ENCODE assay signal across 23 cellular contexts in the genomic region with DNA sequence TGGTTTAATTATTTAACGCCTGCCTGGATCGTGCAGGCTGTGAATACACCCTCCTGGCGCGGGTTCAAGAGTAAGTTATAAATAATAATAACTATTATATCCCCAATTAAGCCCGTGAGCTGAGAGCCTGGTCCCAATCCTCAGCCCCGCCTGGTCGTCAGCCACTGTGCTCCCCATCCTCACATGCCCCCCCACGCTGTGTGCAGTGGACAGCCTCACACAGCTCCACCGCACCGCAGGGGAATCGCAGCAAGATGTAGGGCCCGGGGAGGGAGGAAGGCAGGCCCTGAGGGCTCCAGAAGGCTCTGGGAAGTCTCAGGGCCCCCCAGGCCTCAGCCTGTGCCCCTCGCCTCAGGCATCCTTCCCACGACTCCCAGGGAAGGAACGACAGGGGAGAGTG. TPM values are rescaled to one million over a fixed set of nuclear protein-coding genes. Genes with fewer than 3 reads are reported as not detected.
"Had no signal": no experiment of that assay in that cellular context is flagged by ENCODE, and none has a peak within 500 bp of the region (broad histone marks: within the 10 kb centered on the region; RNA-seq: fewer than 3 reads in every experiment).

No MANE protein-coding gene starts in this region.

- H3K9me3 ChIP-seq: psoas muscle, right lobe of liver, stomach had no signal

- H3K27me3 ChIP-seq: dorsolateral prefrontal cortex, right lobe of liver had no signal

- H3K36me3 ChIP-seq: right lobe of liver, stomach had no signal

- H3K4me1 ChIP-seq: psoas muscle, right lobe of liver had no signal

- DNase-seq: activated B cell treated with CpG ODN at 0.5 μM for 24 hours; activated CD4-positive, alpha-beta memory T cell treated with anti-CD3 and anti-CD28 coated beads for 36 hours; activated CD4-positive, alpha-beta T cell treated with anti-CD3 and anti-CD28 coated beads for 4 hours; activated gamma-delta T cell treated with Interleukin-2 at 50 U/mL for 16 hours; activated T-cell treated with anti-CD3 and anti-CD28 coated beads for 4 hours; amniotic stem cell; caudate nucleus; dorsolateral prefrontal cortex; kidney; midbrain; psoas muscle; small intestine; stimulated activated CD4-positive, alpha-beta T cell treated with anti-CD3 and anti-CD28 coated beads, Interleukin-4, amount 100 ng/mL, for 1 hour; stomach had no signal

- H3K27ac ChIP-seq: dorsolateral prefrontal cortex, epithelial cell of prostate, psoas muscle, right lobe of liver, stomach had no signal

- H3K4me3 ChIP-seq: dorsolateral prefrontal cortex, lung, psoas muscle, right lobe of liver, stomach had no signal

- ATAC-seq: left lobe of liver; psoas muscle; right lobe of liver; stimulated activated effector memory CD8-positive, alpha-beta T cell treated with anti-CD3 and anti-CD28 coated beads, Interleukin-12 subunit alpha, Interleukin-12 subunit beta, amount 100 ng/mL, for 72 hours had no signal

RNA-seq across cellular contexts. Expression of a gene that starts 10.8 kb away (rescaled TPM):
- total RNA-seq: activated B cell treated with CpG ODN at 0.5 μM for 24 hours, frontal cortex, left lobe of liver, right lobe of liver had no signal

RNA-seq across cellular contexts. Expression of a gene that starts 33.7 kb away (rescaled TPM):
- total RNA-seq: activated B cell treated with CpG ODN at 0.5 μM for 24 hours; activated CD4-positive, alpha-beta memory T cell treated with anti-CD3 and anti-CD28 coated beads for 36 hours; activated T-helper 1 cell treated with anti-CD3 and anti-CD28 coated beads, Interleukin-12 subunit alpha, Interleukin-12 subunit beta, Interleukin-2, Interleukin-4 antibody, amounts not matched to agents 30 ng/mL and 10 ng/mL and 1 ng/mL, durations not matched to agents 14 hours and 24 hours and 36 hours; frontal cortex; left lobe of liver; psoas muscle; right lobe of liver; stomach; temporal lobe; ureter had no signal
- polyA plus RNA-seq: lung, psoas muscle had no signal
